ENCODE assay signal across 20 cellular contexts in the genomic region with DNA sequence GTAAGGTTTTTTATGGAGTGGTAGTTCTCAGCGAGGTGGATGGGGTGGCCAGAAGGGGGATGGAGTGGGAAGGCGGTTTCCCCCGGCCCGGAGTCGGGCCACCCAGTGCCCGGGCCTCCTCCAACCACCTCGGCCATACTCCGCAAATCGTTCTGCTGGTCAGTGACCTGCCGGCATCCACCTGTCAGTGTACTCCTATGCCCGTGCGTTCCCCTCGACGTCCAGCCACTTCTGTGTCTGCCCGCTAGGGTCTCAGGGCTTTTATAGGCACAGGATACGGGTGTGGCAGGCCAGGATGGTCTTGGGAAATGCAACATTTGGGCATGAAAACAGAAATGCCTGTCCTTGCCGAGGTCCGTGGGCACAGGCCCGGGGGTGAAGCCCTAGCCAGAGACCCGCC. TPM values are rescaled to one million over a fixed set of nuclear protein-coding genes. Genes with fewer than 3 reads are reported as not detected.
DNase-seq lines count a peak whose midpoint lies in the region; ATAC-seq and TF ChIP-seq lines count a peak whose summit lies in the region.
"Had no signal": no experiment of that assay in that cellular context is flagged by ENCODE, and none has a peak within 500 bp of the region (broad histone marks: within the 10 kb centered on the region; RNA-seq: fewer than 3 reads in every experiment).

No MANE protein-coding gene starts in this region.

- no peaks in the 10 kb centered on the region for H3K9me3 ChIP-seq in BLaER1
- H3K9me3 ChIP-seq in CD8-positive, alpha-beta T cell (ENCODE audit: low read length): no peaks in the 10 kb centered on the region
- H3K9me3 ChIP-seq in testis: no peaks in the 10 kb centered on the region
- no peaks in the 10 kb centered on the region for H3K9me3 ChIP-seq in ascending aorta
- H3K9me3 ChIP-seq: BE2C, stomach had no signal

- no peaks in the 10 kb centered on the region for H3K36me3 Mint-ChIP-seq in CD8-positive, alpha-beta T cell
- peaks cover 1% of the 10 kb centered on the region for H3K36me3 Mint-ChIP-seq in activated T-helper 1 cell treated with anti-CD3 and anti-CD28 coated beads, Interleukin-12 subunit alpha, Interleukin-12 subunit beta, Interleukin-2, Interleukin-4 antibody, amounts not matched to agents 30 ng/mL and 10 ng/mL and 1 ng/mL, durations not matched to agents 14 hours and 24 hours and 36 hours (ENCODE audit: low read depth)
- H3K36me3 Mint-ChIP-seq in memory B cell: no peaks in the 10 kb centered on the region

- no peak for DNase-seq in CD8-positive, alpha-beta T cell
- DNase-seq in activated T-helper 1 cell treated with anti-CD3 and anti-CD28 coated beads, Interleukin-12 subunit alpha, Interleukin-12 subunit beta, Interleukin-2, Interleukin-4 antibody, amounts not matched to agents 30 ng/mL and 10 ng/mL and 1 ng/mL, durations not matched to agents 14 hours and 24 hours and 36 hours (ENCODE audit: low spot score): no peak
- DNase-seq in memory B cell (ENCODE audit: low spot score in 2 of 2) (no peak), testis (no peak), NOMO-1 treated with dmso at 0.1 percent for 144 hours (lab: John Stamatoyannopoulos, UW; ENCODE audit: unreplicated experiment) (no peak), ascending aorta (ENCODE audit: low spot score in 2 of 2) (no peak)
- DNase-seq: BE2C, DMS79 treated with DMSO at 0.1 percent for 48 hours, HCEC 1CT, IMR-90, mammary epithelial cell, NCI-H1105 treated with DMSO at 0.1 percent for 48 hours, stomach had no signal

- H3K36me3 ChIP-seq in BLaER1: no peaks in the 10 kb centered on the region
- no peaks in the 10 kb centered on the region for H3K36me3 ChIP-seq in CD8-positive, alpha-beta T cell (ENCODE audit: insufficient read depth, low read length)
- no peaks in the 10 kb centered on the region for H3K36me3 ChIP-seq in testis (ENCODE audit: low read depth, missing control alignments)
- no peaks in the 10 kb centered on the region for H3K36me3 ChIP-seq in ascending aorta
- H3K36me3 ChIP-seq: BE2C, stomach had no signal

- H3K4me2 ChIP-seq in BLaER1: peak overlapping the region; percentile 61

- H4K20me1 ChIP-seq in BLaER1: no peaks in the 10 kb centered on the region

- peak overlapping the region; percentile 72 for H3K4me3 Mint-ChIP-seq in CD8-positive, alpha-beta T cell
- no peak overlapping the region for H3K4me3 Mint-ChIP-seq in activated T-helper 1 cell treated with anti-CD3 and anti-CD28 coated beads, Interleukin-12 subunit alpha, Interleukin-12 subunit beta, Interleukin-2, Interleukin-4 antibody, amounts not matched to agents 30 ng/mL and 10 ng/mL and 1 ng/mL, durations not matched to agents 14 hours and 24 hours and 36 hours
- H3K4me3 Mint-ChIP-seq in memory B cell: no peak overlapping the region

- peaks cover 25% of the 10 kb centered on the region for H3K4me1 Mint-ChIP-seq in CD8-positive, alpha-beta T cell (ENCODE audit: low read depth)
- H3K4me1 Mint-ChIP-seq in activated T-helper 1 cell treated with anti-CD3 and anti-CD28 coated beads, Interleukin-12 subunit alpha, Interleukin-12 subunit beta, Interleukin-2, Interleukin-4 antibody, amounts not matched to agents 30 ng/mL and 10 ng/mL and 1 ng/mL, durations not matched to agents 14 hours and 24 hours and 36 hours (ENCODE audit: low read depth): peaks cover 28% of the 10 kb centered on the region
- peaks cover 22% of the 10 kb centered on the region for H3K4me1 Mint-ChIP-seq in memory B cell

- peaks cover 3% of the 10 kb centered on the region for H3K27me3 Mint-ChIP-seq in CD8-positive, alpha-beta T cell (ENCODE audit: low read depth)
- peaks cover 19% of the 10 kb centered on the region for H3K27me3 Mint-ChIP-seq in activated T-helper 1 cell treated with anti-CD3 and anti-CD28 coated beads, Interleukin-12 subunit alpha, Interleukin-12 subunit beta, Interleukin-2, Interleukin-4 antibody, amounts not matched to agents 30 ng/mL and 10 ng/mL and 1 ng/mL, durations not matched to agents 14 hours and 24 hours and 36 hours (ENCODE audit: insufficient read depth)
- H3K27me3 Mint-ChIP-seq in memory B cell: peaks cover 10% of the 10 kb centered on the region

- 81 to 83% methylated on average over 20 of the region's 20 CpGs for WGBS in testis, 2 donors

- H3K27ac Mint-ChIP-seq in CD8-positive, alpha-beta T cell: peak overlapping the region; percentile 78
- H3K27ac Mint-ChIP-seq in activated T-helper 1 cell treated with anti-CD3 and anti-CD28 coated beads, Interleukin-12 subunit alpha, Interleukin-12 subunit beta, Interleukin-2, Interleukin-4 antibody, amounts not matched to agents 30 ng/mL and 10 ng/mL and 1 ng/mL, durations not matched to agents 14 hours and 24 hours and 36 hours: peak overlapping the region; percentile 81
- peak overlapping the region; percentile 98 for H3K27ac Mint-ChIP-seq in memory B cell
- H3K27ac Mint-ChIP-seq: activated naive CD4-positive, alpha-beta T cell treated with anti-CD3 and anti-CD28 coated beads for 36 hours had no signal

- POLR2A ChIA-PET in CD8-positive, alpha-beta T cell (lab: Charles Lee): interaction anchor here (3.1 kb wide), 1 partner anchor 88 kb away, joined by 22 read pairs; no protein-coding TSS in a partner anchor

- H3K27me3 ChIP-seq in BLaER1 (no peaks in the 10 kb centered on the region), testis (no peaks in the 10 kb centered on the region), ascending aorta (no peaks in the 10 kb centered on the region)
- H3K27me3 ChIP-seq in CD8-positive, alpha-beta T cell (ENCODE audit: insufficient read depth, low read length): no peaks in the 10 kb centered on the region

- H3K4me1 ChIP-seq in BLaER1: peaks cover 54% of the 10 kb centered on the region
- H3K4me1 ChIP-seq in CD8-positive, alpha-beta T cell (ENCODE audit: insufficient read depth, low read length): peaks cover 6% of the 10 kb centered on the region
- no peaks in the 10 kb centered on the region for H3K4me1 ChIP-seq in testis
- H3K4me1 ChIP-seq in ascending aorta: no peaks in the 10 kb centered on the region
- H3K4me1 ChIP-seq: BE2C had no signal

- ATAC-seq in CD8-positive, alpha-beta T cell: no peak
- ATAC-seq in memory B cell (ENCODE audit: low read depth): no peak
- ATAC-seq in GM19023 (IDR thresholded peaks at IDR 0.05; ENCODE audit: unreplicated experiment): no peak

- TF ChIP-seq POLR2A in testis (IDR thresholded peaks at IDR 0.05): no peak

- H3K27ac ChIP-seq in BLaER1 (no peak overlapping the region), testis (no peak overlapping the region), ascending aorta (no peak overlapping the region)
- H3K27ac ChIP-seq in CD8-positive, alpha-beta T cell (ENCODE audit: low read depth, low read length): no peak overlapping the region

- CTCF ChIA-PET in CD8-positive, alpha-beta T cell (lab: Charles Lee): interaction anchor here (0.7 to 11.0 kb wide), 12 partner anchors 9 to 223 kb away, joined by 3 to 349 read pairs (median 4); a partner anchor contains a TSS

- H3K9me3 Mint-ChIP-seq in CD8-positive, alpha-beta T cell: no peaks in the 10 kb centered on the region
- no peaks in the 10 kb centered on the region for H3K9me3 Mint-ChIP-seq in activated T-helper 1 cell treated with anti-CD3 and anti-CD28 coated beads, Interleukin-12 subunit alpha, Interleukin-12 subunit beta, Interleukin-2, Interleukin-4 antibody, amounts not matched to agents 30 ng/mL and 10 ng/mL and 1 ng/mL, durations not matched to agents 14 hours and 24 hours and 36 hours
- no peaks in the 10 kb centered on the region for H3K9me3 Mint-ChIP-seq in memory B cell
- H3K9me3 Mint-ChIP-seq: activated naive CD4-positive, alpha-beta T cell treated with anti-CD3 and anti-CD28 coated beads for 36 hours had no signal

- no peak overlapping the region for H3K9ac ChIP-seq in BLaER1

- TF ChIP-seq CTCF in CD8-positive, alpha-beta T cell (IDR thresholded peaks at IDR 0.05): no peak
- no peak for TF ChIP-seq CTCF in testis (IDR thresholded peaks at IDR 0.05)
- no peak for TF ChIP-seq CTCF in ascending aorta (IDR thresholded peaks at IDR 0.05)

- intact Hi-C loops in CD8-positive, alpha-beta T cell (cut with DNase I, micrococcal nuclease): loop anchor here in 1 of 2 experiments (10.0 kb wide), 1 partner anchor 289 kb away; no protein-coding TSS in a partner anchor
- intact Hi-C loops in activated T-helper 1 cell treated with anti-CD3 and anti-CD28 coated beads, Interleukin-12 subunit alpha, Interleukin-12 subunit beta, Interleukin-2, Interleukin-4 antibody, amounts not matched to agents 30 ng/mL and 10 ng/mL and 1 ng/mL, durations not matched to agents 14 hours and 24 hours and 36 hours (cut with micrococcal nuclease): no loop called here
- intact Hi-C loops in testis (cut with DNase I; ENCODE audit: low total_unique reads) (no loop called here), ascending aorta (cut with DNase I) (no loop called here)

- H3K4me3 ChIP-seq in BLaER1 (no peak overlapping the region), testis (no peak overlapping the region), ascending aorta (no peak overlapping the region)
- no peak overlapping the region for H3K4me3 ChIP-seq in CD8-positive, alpha-beta T cell (ENCODE audit: low read depth, low read length)
- H3K4me3 ChIP-seq: smooth muscle cell, stomach had no signal

RNA-seq across cellular contexts. Expression of a gene that starts 19.3 kb away (rescaled TPM):
- total RNA-seq in CD8-positive, alpha-beta T cell: not detected
- not detected in 2 replicates for total RNA-seq in activated T-helper 1 cell treated with anti-CD3 and anti-CD28 coated beads, Interleukin-12 subunit alpha, Interleukin-12 subunit beta, Interleukin-2, Interleukin-4 antibody, amounts not matched to agents 30 ng/mL and 10 ng/mL and 1 ng/mL, durations not matched to agents 14 hours and 24 hours and 36 hours
- 1 to 10 TPM in 1 of 2 donors, under 1 TPM in 1; 0.47 to 1.1 TPM for total RNA-seq in testis
- 2.6 TPM for polyA plus RNA-seq in testis (ENCODE audit: insufficient read depth, low read depth, low replicate concordance)
- total RNA-seq in ascending aorta: not detected
- total RNA-seq: activated CD8-positive, alpha-beta memory T cell treated with anti-CD3 and anti-CD28 coated beads for 36 hours; activated naive CD4-positive, alpha-beta T cell treated with anti-CD3 and anti-CD28 coated beads for 36 hours; IMR-90; mammary epithelial cell; OCI-LY7; SK-MEL-5; smooth muscle cell had no signal
- polyA plus RNA-seq: IMR-90, mammary epithelial cell had no signal

RNA-seq across cellular contexts. Expression of a gene that starts 45.3 kb away (rescaled TPM):
- total RNA-seq in CD8-positive, alpha-beta T cell: under 1 TPM; 0.56 to 0.71 TPM
- total RNA-seq in activated T-helper 1 cell treated with anti-CD3 and anti-CD28 coated beads, Interleukin-12 subunit alpha, Interleukin-12 subunit beta, Interleukin-2, Interleukin-4 antibody, amounts not matched to agents 30 ng/mL and 10 ng/mL and 1 ng/mL, durations not matched to agents 14 hours and 24 hours and 36 hours: 1.1 and 1.6 TPM in 2 replicates
- total RNA-seq in testis (10 to 100 TPM; 11.5 to 19.1 TPM), ascending aorta (3.9 TPM)
- polyA plus RNA-seq in testis (ENCODE audit: insufficient read depth, low read depth, low replicate concordance): 21.3 TPM

RNA-seq across cellular contexts. Expression of a gene that starts 53.9 kb away (rescaled TPM):
- not detected for total RNA-seq in CD8-positive, alpha-beta T cell
- not detected in 2 replicates for total RNA-seq in activated T-helper 1 cell treated with anti-CD3 and anti-CD28 coated beads, Interleukin-12 subunit alpha, Interleukin-12 subunit beta, Interleukin-2, Interleukin-4 antibody, amounts not matched to agents 30 ng/mL and 10 ng/mL and 1 ng/mL, durations not matched to agents 14 hours and 24 hours and 36 hours
- total RNA-seq in testis: 1 to 10 TPM; 3.5 to 3.8 TPM
- 11.7 TPM for polyA plus RNA-seq in testis (ENCODE audit: insufficient read depth, low read depth, low replicate concordance)
- 29.8 TPM for total RNA-seq in ascending aorta
- total RNA-seq: activated CD8-positive, alpha-beta memory T cell treated with anti-CD3 and anti-CD28 coated beads for 36 hours; activated naive CD4-positive, alpha-beta T cell treated with anti-CD3 and anti-CD28 coated beads for 36 hours; IMR-90; mammary epithelial cell; OCI-LY7; SK-MEL-5; smooth muscle cell had no signal
- polyA plus RNA-seq: IMR-90, mammary epithelial cell, smooth muscle cell had no signal
